In genomic region chr19:2945575-2946184, GRCh38 we compare ENCODE assay signal across 8 cellular contexts. TPM values are rescaled to one million over a fixed set of nuclear protein-coding genes. Genes with fewer than 3 reads are reported as not detected.
DNase-seq lines count a peak whose midpoint lies in the region; ATAC-seq and TF ChIP-seq lines count a peak whose summit lies in the region.

No MANE protein-coding gene starts in this region.

- peaks cover 16% of the 10 kb centered on the region for H3K79me2 ChIP-seq in SK-N-SH (ENCODE audit: insufficient read depth)

- ATAC-seq in SK-N-SH treated with all-trans-retinoic acid at 6 μM for 48 hours (no peak), HG02759 (IDR thresholded peaks at IDR 0.05; ENCODE audit: unreplicated experiment) (no peak), HG03159 (IDR thresholded peaks at IDR 0.05; ENCODE audit: unreplicated experiment) (no peak)

- peak overlapping the region; percentile 91 for H3K4me2 ChIP-seq in SK-N-SH

- TF ChIP-seq EP300 in SK-N-SH (IDR thresholded peaks at IDR 0.05; ENCODE audit: borderline replicate concordance in 1 of 2, low read depth in 1 of 2, low read length in 1 of 2): no peak

- no peak for TF ChIP-seq RAD21 in SK-N-SH (IDR thresholded peaks at IDR 0.05; ENCODE audit: low read length)

- H3K27ac ChIP-seq in SK-N-SH (ENCODE audit: low read depth in 2 of 2, low read length in 1 of 2) (peak overlapping the region; percentile 62 to 90; a peak in 3 of 4 replicates), adrenal gland (peak overlapping the region in 4 of 5 donors; percentile 78 to 96 (median 92)), layer of hippocampus (ENCODE audit: low read depth, low read length) (peak overlapping the region; percentile 84), substantia nigra (ENCODE audit: low read depth, low read length, poor library complexity, severe bottlenecking) (peak overlapping the region; percentile 89)

- H3F3A ChIP-seq in SK-N-SH (replicated peaks; ENCODE audit: insufficient read depth): peaks cover 20% of the 10 kb centered on the region

- intact Hi-C loops in adrenal gland (cut with DNase I): loop anchor here (10.0 kb wide), 1 partner anchor 61 kb away; no protein-coding TSS in a partner anchor

- no peaks in the 10 kb centered on the region for H3K9me2 ChIP-seq in SK-N-SH

- H3K27me3 ChIP-seq in SK-N-SH (ENCODE audit: insufficient read depth) (no peaks in the 10 kb centered on the region), adrenal gland (no peaks in the 10 kb centered on the region), layer of hippocampus (ENCODE audit: control insufficient read depth, insufficient read depth, low read length) (no peaks in the 10 kb centered on the region)

- POLR2A ChIA-PET in SK-N-SH (lab: Yijun Ruan, JAX): no interaction called here

- H3K4me1 ChIP-seq in SK-N-SH (ENCODE audit: control insufficient read depth in 1 of 2, insufficient read depth in 2 of 2, low read depth in 1 of 2, low read length in 1 of 2) (peaks cover 9% of the 10 kb centered on the region in 2 experiments; a peak in 2 of 4 replicates), adrenal gland (replicated peaks in 1 of 2) (peaks cover 15 to 20% of the 10 kb centered on the region in 2 donors)

- H3K9me3 ChIP-seq in SK-N-SH (no peaks in the 10 kb centered on the region), adrenal gland (replicated peaks in 1 of 3) (no peaks in the 10 kb centered on the region)

- peak overlapping the region; percentile 72 to 97 for H3K4me3 ChIP-seq in SK-N-SH (ENCODE audit: low read depth in 2 of 2, low read length in 1 of 2)
- H3K4me3 ChIP-seq in adrenal gland: peak overlapping the region in 3 of 4 donors; percentile 13 to 90 (median 59)

- H3K36me3 ChIP-seq in SK-N-SH (replicated peaks in 1 of 2; ENCODE audit: control insufficient read depth in 1 of 2, insufficient read depth in 2 of 2, low read length in 1 of 2) (peaks cover 0 to 7% of the 10 kb centered on the region in 2 experiments), adrenal gland (replicated peaks in 1 of 2) (no peaks in the 10 kb centered on the region)

- no peak for TF ChIP-seq CTCF in SK-N-SH (IDR thresholded peaks at IDR 0.05)
- no peak for TF ChIP-seq CTCF in adrenal gland (IDR thresholded peaks at IDR 0.05)

- CTCF ChIA-PET in SK-N-SH (lab: Yijun Ruan, JAX): no interaction called here

- no peak for TF ChIP-seq POLR2A in adrenal gland (IDR thresholded peaks at IDR 0.05)

- peak overlapping the region; percentile 81 for H2AFZ ChIP-seq in SK-N-SH (ENCODE audit: low read depth)

- 44% methylated on average over 17 of the region's 17 CpGs for WGBS in SK-N-SH (ENCODE audit: low lambda C conversion rate)
- 37 to 52% (median 42%) methylated on average over 16 to 17 of the region's 17 CpGs for WGBS in adrenal gland, 4 donors

- no peaks in the 10 kb centered on the region for H4K20me1 ChIP-seq in SK-N-SH (ENCODE audit: insufficient read depth)

- DNase-seq in SK-N-SH (no peak), adrenal gland (no peak), substantia nigra (lab: John Stamatoyannopoulos, UW) (no peak), DMS53 treated with DMSO at 0.1 percent for 48 hours (lab: John Stamatoyannopoulos, UW; ENCODE audit: unreplicated experiment) (no peak)

- H3K9ac ChIP-seq in SK-N-SH: peak overlapping the region; percentile 64; the same call in 1 of the 2 replicates

TF ChIP-seq in SK-N-SH, 30 proteins besides CTCF, POLR2A, EP300 and RAD21:
- TF ChIP-seq FOXJ3 (CRISPR knock-in tag; IDR thresholded peaks at IDR 0.05) (no peak), YY1 (IDR thresholded peaks at IDR 0.05; ENCODE audit: low read depth) (peak; percentile 41; the same call in 1 of the 2 replicates)

TF ChIP-seq in SK-N-SH treated with all-trans-retinoic acid at 6 μM for 48 hours, 23 proteins besides CTCF, POLR2A, EP300 and RAD21:
- TF ChIP-seq ESRRG (CRISPR knock-in tag; IDR thresholded peaks at IDR 0.05) (no peak), ARNTL (CRISPR knock-in tag; IDR thresholded peaks at IDR 0.05; ENCODE audit: borderline replicate concordance, low read depth) (no peak), ZC3H10 (CRISPR knock-in tag; IDR thresholded peaks at IDR 0.05) (no peak)
TF ChIP-seq in SK-N-SH treated with all-trans-retinoic acid at 6 μM for 48 hours: peak in this region for 0.

RNA-seq across cellular contexts. Expression of gene ZNF77, which starts 0.9 kb away (rescaled TPM):
- polyA plus RNA-seq in SK-N-SH (2012; rRNA removed): 4.4 and 6.6 TPM in 2 replicates
- polyA plus RNA-seq in SK-N-SH (2012; cell fraction: cytosol; rRNA removed): 4.8 and 5.0 TPM in 2 replicates
- polyA plus RNA-seq in SK-N-SH (2012; cell fraction: nucleus; rRNA removed): 8.4 and 10.1 TPM in 2 replicates
- 10 to 100 TPM in 1 of 8 donors, 1 to 10 TPM in 7; 1.1 to 10.6 (median 3.8) TPM for total RNA-seq in adrenal gland
- 1 to 10 TPM; 2.9 to 3.2 (median 3.1) TPM for polyA plus RNA-seq in adrenal gland

RNA-seq across cellular contexts. Expression of gene TLE6, which starts 31.7 kb away (rescaled TPM):
- polyA plus RNA-seq in SK-N-SH (2012; rRNA removed) (2.6 and 3.3 TPM in 2 replicates), adrenal gland (10 to 100 TPM in 1 of 3 donors, 1 to 10 TPM in 2; 1.2 to 13.9 (median 6.3) TPM)
- polyA plus RNA-seq in SK-N-SH (2012; cell fraction: cytosol; rRNA removed): 0.95 and 1.2 TPM in 2 replicates
- 9.8 and 10.4 TPM in 2 replicates for polyA plus RNA-seq in SK-N-SH (2012; cell fraction: nucleus; rRNA removed)
- 1 to 10 TPM in 6 of 8 donors, under 1 TPM in 2; 0.48 to 3.2 (median 2.0) TPM for total RNA-seq in adrenal gland

RNA-seq across cellular contexts. Expression of gene ZNF57, which starts 45.0 kb away (rescaled TPM):
- 2.1 and 3.2 TPM in 2 replicates for polyA plus RNA-seq in SK-N-SH (2012; rRNA removed)
- polyA plus RNA-seq in SK-N-SH (2012; cell fraction: cytosol; rRNA removed): 2.2 and 2.7 TPM in 2 replicates
- polyA plus RNA-seq in SK-N-SH (2012; cell fraction: nucleus; rRNA removed): 3.5 and 6.7 TPM in 2 replicates
- total RNA-seq in adrenal gland: 1 to 10 TPM; 2.6 to 5.7 (median 3.2) TPM
- polyA plus RNA-seq in adrenal gland: 1 to 10 TPM; 2.7 to 3.9 (median 3.4) TPM
